ENCODE assay signal across 8 cellular contexts in genomic region chr14:26597136-26598080, GRCh38. TPM values are rescaled to one million over a fixed set of nuclear protein-coding genes. Genes with fewer than 3 reads are reported as not detected.
DNase-seq lines count a peak whose midpoint lies in the region; ATAC-seq and TF ChIP-seq lines count a peak whose summit lies in the region.

TSS of gene NOVA1 (minus strand) at chr14:26598033. CDS start at chr14:26597436, 597 bp downstream.

- H3K27me3 Mint-ChIP-seq in activated CD4-positive, alpha-beta T cell treated with anti-CD3 and anti-CD28 coated beads, Interleukin-2, amount 10 ng/mL, durations not matched to agents 7 days and 5 days = peaks cover 32% of the 10 kb centered on the region
- peaks cover 50% of the 10 kb centered on the region for H3K27me3 Mint-ChIP-seq in dendritic cell treated with granulocyte-macrophage colony-stimulating factor and Interleukin-4, amounts not matched to agents 40 ng/mL and 50 ng/mL, for 4 days

- H3K27ac ChIP-seq in right lobe of liver = peak within 1 kb of the TSS; percentile 39 to 67 (median 43)
- H3K27ac ChIP-seq in temporal lobe (ENCODE audit: low read depth, low read length) = peak within 1 kb of the TSS; percentile 96

- H3K9me3 Mint-ChIP-seq in activated CD4-positive, alpha-beta T cell treated with anti-CD3 and anti-CD28 coated beads, Interleukin-2, amount 10 ng/mL, durations not matched to agents 7 days and 5 days = no peaks in the 10 kb centered on the region
- no peaks in the 10 kb centered on the region for H3K9me3 Mint-ChIP-seq in dendritic cell treated with granulocyte-macrophage colony-stimulating factor and Interleukin-4, amounts not matched to agents 40 ng/mL and 50 ng/mL, for 4 days

- H3K4me3 Mint-ChIP-seq in activated CD4-positive, alpha-beta T cell treated with anti-CD3 and anti-CD28 coated beads, Interleukin-2, amount 10 ng/mL, durations not matched to agents 7 days and 5 days = peak within 1 kb of the TSS; percentile 34
- peak within 1 kb of the TSS; percentile 32 for H3K4me3 Mint-ChIP-seq in dendritic cell treated with granulocyte-macrophage colony-stimulating factor and Interleukin-4, amounts not matched to agents 40 ng/mL and 50 ng/mL, for 4 days

- 3% methylated on average over 41 of the region's 66 CpGs for WGBS in right lobe of liver (ENCODE audit: insufficient coverage, low coverage, low lambda C conversion rate, missing lambda C conversion rate)

- intact Hi-C loops in dendritic cell treated with granulocyte-macrophage colony-stimulating factor and Interleukin-4, amounts not matched to agents 40 ng/mL and 50 ng/mL, for 4 days (cut with micrococcal nuclease) = no loop called here
- intact Hi-C loops in right lobe of liver (cut with DNase I) = no loop called here

- no peak for TF ChIP-seq POLR2A in right lobe of liver (IDR thresholded peaks at IDR 0.05)

- no peaks in the 10 kb centered on the region for H3K36me3 Mint-ChIP-seq in activated CD4-positive, alpha-beta T cell treated with anti-CD3 and anti-CD28 coated beads, Interleukin-2, amount 10 ng/mL, durations not matched to agents 7 days and 5 days (ENCODE audit: low read depth)
- H3K36me3 Mint-ChIP-seq in dendritic cell treated with granulocyte-macrophage colony-stimulating factor and Interleukin-4, amounts not matched to agents 40 ng/mL and 50 ng/mL, for 4 days (ENCODE audit: low read depth) = no peaks in the 10 kb centered on the region

- peak within 1 kb of the TSS; percentile 40 to 54 (median 48) for H3K4me3 ChIP-seq in right lobe of liver

- peaks cover 4% of the 10 kb centered on the region for H3K4me1 Mint-ChIP-seq in activated CD4-positive, alpha-beta T cell treated with anti-CD3 and anti-CD28 coated beads, Interleukin-2, amount 10 ng/mL, durations not matched to agents 7 days and 5 days
- no peaks in the 10 kb centered on the region for H3K4me1 Mint-ChIP-seq in dendritic cell treated with granulocyte-macrophage colony-stimulating factor and Interleukin-4, amounts not matched to agents 40 ng/mL and 50 ng/mL, for 4 days (ENCODE audit: low read depth)

- peak; percentile 50 to 70 (median 64) for ATAC-seq in right lobe of liver

- peaks cover 0 to 5% of the 10 kb centered on the region in 2 donors for H3K27me3 ChIP-seq in right lobe of liver

- H3K9me3 ChIP-seq in right lobe of liver = no peaks in the 10 kb centered on the region

- no peak within 1 kb of the TSS for H3K27ac Mint-ChIP-seq in activated CD4-positive, alpha-beta T cell treated with anti-CD3 and anti-CD28 coated beads, Interleukin-2, amount 10 ng/mL, durations not matched to agents 7 days and 5 days
- no peak within 1 kb of the TSS for H3K27ac Mint-ChIP-seq in dendritic cell treated with granulocyte-macrophage colony-stimulating factor and Interleukin-4, amounts not matched to agents 40 ng/mL and 50 ng/mL, for 4 days

- POLR2A ChIA-PET in activated CD4-positive, alpha-beta T cell treated with anti-CD3 and anti-CD28 coated beads, Interleukin-2, amount 10 ng/mL, durations not matched to agents 7 days and 5 days (lab: Charles Lee) = no interaction called here

- TF ChIP-seq CTCF in right lobe of liver (IDR thresholded peaks at IDR 0.05) = no peak

- CTCF ChIA-PET in activated CD4-positive, alpha-beta T cell treated with anti-CD3 and anti-CD28 coated beads, Interleukin-2, amount 10 ng/mL, durations not matched to agents 7 days and 5 days (lab: Charles Lee) = no interaction called here

- H3K4me1 ChIP-seq in right lobe of liver = peaks cover 0 to 3% (median 0%) of the 10 kb centered on the region in 4 donors

- no peak for DNase-seq in activated CD4-positive, alpha-beta T cell treated with anti-CD3 and anti-CD28 coated beads, Interleukin-2, amount 10 ng/mL, durations not matched to agents 7 days and 5 days
- DNase-seq in activated CD4-positive, alpha-beta T cell treated with anti-CD3 and anti-CD28 coated beads for 1 hour = no peak
- peak; percentile 34 for DNase-seq in NCI-H526 treated with DMSO at 0.1 percent for 48 hours (lab: John Stamatoyannopoulos, UW)
- DNase-seq in right lobe of liver = peak; percentile 24 to 52 (median 39)
- DNase-seq in activated CD8-positive, alpha-beta memory T cell treated with anti-CD3 and anti-CD28 coated beads, Interleukin-2, amount 50 U/mL, for 48 hours = no peak
- DNase-seq in NOMO-1 treated with DMSO at 0.1 percent for 48 hours (lab: John Stamatoyannopoulos, UW; ENCODE audit: unreplicated experiment) = no peak

- no peaks in the 10 kb centered on the region for H3K36me3 ChIP-seq in right lobe of liver

RNA-seq across cellular contexts. Expression of gene NOVA1, which starts in this region (rescaled TPM):
- total RNA-seq in activated CD4-positive, alpha-beta T cell treated with anti-CD3 and anti-CD28 coated beads, Interleukin-2, amount 10 ng/mL, durations not matched to agents 7 days and 5 days = not detected
- total RNA-seq in right lobe of liver (1 to 10 TPM in 2 of 6 experiments, under 1 TPM in 4; 0.12 to 2.0 (median 0.47) TPM), temporal lobe (47.9 TPM)

Comparison
In these comparisons a context has a peak if more than half of its experiments do, and no peak if none do; other contexts are left out.
1. RNA of gene NOVA1 (total RNA-seq): 47.9 TPM in temporal lobe (single experiment); 0.12 to 2.0 TPM in right lobe of liver and not detected in activated CD4-positive, alpha-beta T cell treated with anti-CD3 and anti-CD28 coated beads, Interleukin-2, amount 10 ng/mL, durations not matched to agents 7 days and 5 days; every median in the first group is over 10 times any median in the second.
2. DNase-seq: peak in NCI-H526 treated with DMSO at 0.1 percent for 48 hours (single experiment) and right lobe of liver (3 of 3); none in activated CD4-positive, alpha-beta T cell treated with anti-CD3 and anti-CD28 coated beads, Interleukin-2, amount 10 ng/mL, durations not matched to agents 7 days and 5 days (single experiment), activated CD4-positive, alpha-beta T cell treated with anti-CD3 and anti-CD28 coated beads for 1 hour (single experiment), activated CD8-positive, alpha-beta memory T cell treated with anti-CD3 and anti-CD28 coated beads, Interleukin-2, amount 50 U/mL, for 48 hours (single experiment) and NOMO-1 treated with DMSO at 0.1 percent for 48 hours (single experiment).